Comparison of ENCODE assay signal across 1 cellular context in the genomic region with DNA sequence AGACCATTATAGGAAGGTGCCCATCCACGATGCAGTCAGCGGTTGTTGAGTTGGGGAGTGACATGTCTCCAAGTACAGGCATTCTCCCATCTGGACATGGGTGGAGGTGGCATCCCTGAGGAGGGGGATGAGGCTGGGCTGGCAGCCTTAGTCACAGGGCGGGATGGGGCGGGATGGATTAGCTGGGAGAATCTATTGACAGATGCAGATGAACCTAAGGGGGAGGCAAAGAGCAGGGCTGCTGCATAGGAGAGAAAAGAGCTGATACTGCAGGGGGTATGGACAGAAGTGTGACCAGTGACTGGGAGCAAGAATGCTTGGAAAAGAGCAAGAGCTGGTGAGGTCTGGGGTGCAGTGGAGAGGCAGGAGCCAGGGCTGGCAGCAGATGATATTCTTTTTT.
TF ChIP-seq lines count a peak whose summit lies in the region.

No MANE protein-coding gene starts in this region.

TF ChIP-seq in WTC11, 78 proteins besides CTCF, POLR2A, EP300 and RAD21 (continued from another document):
- TF ChIP-seq, protein P1, sequence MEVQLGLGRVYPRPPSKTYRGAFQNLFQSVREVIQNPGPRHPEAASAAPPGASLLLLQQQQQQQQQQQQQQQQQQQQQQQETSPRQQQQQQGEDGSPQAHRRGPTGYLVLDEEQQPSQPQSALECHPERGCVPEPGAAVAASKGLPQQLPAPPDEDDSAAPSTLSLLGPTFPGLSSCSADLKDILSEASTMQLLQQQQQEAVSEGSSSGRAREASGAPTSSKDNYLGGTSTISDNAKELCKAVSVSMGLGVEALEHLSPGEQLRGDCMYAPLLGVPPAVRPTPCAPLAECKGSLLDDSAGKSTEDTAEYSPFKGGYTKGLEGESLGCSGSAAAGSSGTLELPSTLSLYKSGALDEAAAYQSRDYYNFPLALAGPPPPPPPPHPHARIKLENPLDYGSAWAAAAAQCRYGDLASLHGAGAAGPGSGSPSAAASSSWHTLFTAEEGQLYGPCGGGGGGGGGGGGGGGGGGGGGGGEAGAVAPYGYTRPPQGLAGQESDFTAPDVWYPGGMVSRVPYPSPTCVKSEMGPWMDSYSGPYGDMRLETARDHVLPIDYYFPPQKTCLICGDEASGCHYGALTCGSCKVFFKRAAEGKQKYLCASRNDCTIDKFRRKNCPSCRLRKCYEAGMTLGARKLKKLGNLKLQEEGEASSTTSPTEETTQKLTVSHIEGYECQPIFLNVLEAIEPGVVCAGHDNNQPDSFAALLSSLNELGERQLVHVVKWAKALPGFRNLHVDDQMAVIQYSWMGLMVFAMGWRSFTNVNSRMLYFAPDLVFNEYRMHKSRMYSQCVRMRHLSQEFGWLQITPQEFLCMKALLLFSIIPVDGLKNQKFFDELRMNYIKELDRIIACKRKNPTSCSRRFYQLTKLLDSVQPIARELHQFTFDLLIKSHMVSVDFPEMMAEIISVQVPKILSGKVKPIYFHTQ (CRISPR knock-in tag; IDR thresholded peaks at IDR 0.05): no peak
- TF ChIP-seq RORB (CRISPR knock-in tag; IDR thresholded peaks at IDR 0.05) (no peak), CBFB (CRISPR knock-in tag; IDR thresholded peaks at IDR 0.05; ENCODE audit: low read depth) (no peak), GABPB1 (CRISPR knock-in tag; IDR thresholded peaks at IDR 0.05) (no peak), NR3C1 (CRISPR knock-in tag; conservative IDR thresholded peaks at IDR 0.05; ENCODE audit: low read depth) (no peak), RELA (CRISPR knock-in tag; IDR thresholded peaks at IDR 0.05; ENCODE audit: borderline replicate concordance) (no peak), SOX15 (CRISPR knock-in tag; IDR thresholded peaks at IDR 0.05) (no peak), ZBTB21 (CRISPR knock-in tag; IDR thresholded peaks at IDR 0.05; ENCODE audit: borderline replicate concordance) (no peak), ZNF396 (CRISPR knock-in tag; IDR thresholded peaks at IDR 0.05; ENCODE audit: borderline replicate concordance) (no peak), ZNF423 (CRISPR knock-in tag; IDR thresholded peaks at IDR 0.05) (no peak)
- TF ChIP-seq, protein P2, sequence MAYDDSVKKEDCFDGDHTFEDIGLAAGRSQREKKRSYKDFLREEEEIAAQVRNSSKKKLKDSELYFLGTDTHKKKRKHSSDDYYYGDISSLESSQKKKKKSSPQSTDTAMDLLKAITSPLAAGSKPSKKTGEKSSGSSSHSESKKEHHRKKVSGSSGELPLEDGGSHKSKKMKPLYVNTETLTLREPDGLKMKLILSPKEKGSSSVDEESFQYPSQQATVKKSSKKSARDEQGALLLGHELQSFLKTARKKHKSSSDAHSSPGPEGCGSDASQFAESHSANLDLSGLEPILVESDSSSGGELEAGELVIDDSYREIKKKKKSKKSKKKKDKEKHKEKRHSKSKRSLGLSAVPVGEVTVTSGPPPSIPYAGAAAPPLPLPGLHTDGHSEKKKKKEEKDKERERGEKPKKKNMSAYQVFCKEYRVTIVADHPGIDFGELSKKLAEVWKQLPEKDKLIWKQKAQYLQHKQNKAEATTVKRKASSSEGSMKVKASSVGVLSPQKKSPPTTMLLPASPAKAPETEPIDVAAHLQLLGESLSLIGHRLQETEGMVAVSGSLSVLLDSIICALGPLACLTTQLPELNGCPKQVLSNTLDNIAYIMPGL (CRISPR knock-in tag; IDR thresholded peaks at IDR 0.05): no peak
- TF ChIP-seq, protein P3, sequence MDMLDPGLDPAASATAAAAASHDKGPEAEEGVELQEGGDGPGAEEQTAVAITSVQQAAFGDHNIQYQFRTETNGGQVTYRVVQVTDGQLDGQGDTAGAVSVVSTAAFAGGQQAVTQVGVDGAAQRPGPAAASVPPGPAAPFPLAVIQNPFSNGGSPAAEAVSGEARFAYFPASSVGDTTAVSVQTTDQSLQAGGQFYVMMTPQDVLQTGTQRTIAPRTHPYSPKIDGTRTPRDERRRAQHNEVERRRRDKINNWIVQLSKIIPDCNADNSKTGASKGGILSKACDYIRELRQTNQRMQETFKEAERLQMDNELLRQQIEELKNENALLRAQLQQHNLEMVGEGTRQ (CRISPR knock-in tag; IDR thresholded peaks at IDR 0.05): no peak
- TF ChIP-seq, protein P4, sequence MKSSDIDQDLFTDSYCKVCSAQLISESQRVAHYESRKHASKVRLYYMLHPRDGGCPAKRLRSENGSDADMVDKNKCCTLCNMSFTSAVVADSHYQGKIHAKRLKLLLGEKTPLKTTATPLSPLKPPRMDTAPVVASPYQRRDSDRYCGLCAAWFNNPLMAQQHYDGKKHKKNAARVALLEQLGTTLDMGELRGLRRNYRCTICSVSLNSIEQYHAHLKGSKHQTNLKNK (CRISPR knock-in tag; IDR thresholded peaks at IDR 0.05): no peak
- TF ChIP-seq, protein P5, sequence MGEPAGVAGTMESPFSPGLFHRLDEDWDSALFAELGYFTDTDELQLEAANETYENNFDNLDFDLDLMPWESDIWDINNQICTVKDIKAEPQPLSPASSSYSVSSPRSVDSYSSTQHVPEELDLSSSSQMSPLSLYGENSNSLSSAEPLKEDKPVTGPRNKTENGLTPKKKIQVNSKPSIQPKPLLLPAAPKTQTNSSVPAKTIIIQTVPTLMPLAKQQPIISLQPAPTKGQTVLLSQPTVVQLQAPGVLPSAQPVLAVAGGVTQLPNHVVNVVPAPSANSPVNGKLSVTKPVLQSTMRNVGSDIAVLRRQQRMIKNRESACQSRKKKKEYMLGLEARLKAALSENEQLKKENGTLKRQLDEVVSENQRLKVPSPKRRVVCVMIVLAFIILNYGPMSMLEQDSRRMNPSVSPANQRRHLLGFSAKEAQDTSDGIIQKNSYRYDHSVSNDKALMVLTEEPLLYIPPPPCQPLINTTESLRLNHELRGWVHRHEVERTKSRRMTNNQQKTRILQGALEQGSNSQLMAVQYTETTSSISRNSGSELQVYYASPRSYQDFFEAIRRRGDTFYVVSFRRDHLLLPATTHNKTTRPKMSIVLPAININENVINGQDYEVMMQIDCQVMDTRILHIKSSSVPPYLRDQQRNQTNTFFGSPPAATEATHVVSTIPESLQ (CRISPR knock-in tag; IDR thresholded peaks at IDR 0.05): no peak
